Comparison of ENCODE assay signal across 9 cellular contexts in the genomic region with DNA sequence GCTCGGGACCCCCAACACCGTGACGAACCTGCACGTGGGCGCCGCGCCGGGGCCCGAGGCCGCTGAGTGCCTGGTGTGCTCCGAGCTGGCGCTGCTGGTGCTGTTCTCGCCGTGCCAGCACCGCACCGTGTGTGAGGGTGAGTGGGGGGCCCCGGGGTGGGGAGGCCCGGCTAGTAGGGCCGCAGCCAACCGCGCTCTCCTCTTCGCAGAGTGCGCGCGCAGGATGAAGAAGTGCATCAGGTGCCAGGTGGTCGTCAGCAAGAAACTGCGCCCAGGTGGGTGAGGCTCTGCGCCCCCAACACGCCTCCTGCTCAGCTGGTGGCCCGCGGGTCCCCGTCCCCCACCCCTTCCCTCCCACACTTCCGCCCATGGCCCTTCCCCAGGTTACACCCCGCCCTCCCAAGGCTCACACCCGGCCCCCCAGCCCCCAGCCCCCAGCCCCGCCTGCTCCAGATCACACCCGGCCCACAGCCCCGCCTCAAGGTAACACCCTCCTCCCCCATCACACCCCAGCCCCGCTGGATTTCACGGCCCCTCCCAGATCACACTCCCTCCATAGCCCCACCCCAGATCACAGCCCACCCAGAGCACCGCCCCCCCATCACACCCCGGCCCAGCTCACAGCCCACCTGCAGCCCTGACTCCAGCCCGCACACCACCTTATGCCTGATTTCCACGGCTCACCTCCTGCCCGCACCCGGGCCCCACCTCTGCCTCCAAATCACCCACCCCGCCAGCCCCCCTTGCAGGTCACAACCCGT. TPM values are rescaled to one million over a fixed set of nuclear protein-coding genes. Genes with fewer than 3 reads are reported as not detected.
A peak's percentile ranks its signal among the peaks of the same experiment; 100 is the strongest.
DNase-seq lines count a peak whose midpoint lies in the region; ATAC-seq and TF ChIP-seq lines count a peak whose summit lies in the region.
"Had no signal": no experiment of that assay in that cellular context is flagged by ENCODE, and none has a peak within 500 bp of the region (broad histone marks: within the 10 kb centered on the region; RNA-seq: fewer than 3 reads in every experiment).

No MANE protein-coding gene starts in this region.

- H3K27ac Mint-ChIP-seq in CD4-positive, CD25-positive, alpha-beta regulatory T cell: peak overlapping the region; percentile 14 to 73 (median 72)
- peak overlapping the region; percentile 46 for H3K27ac Mint-ChIP-seq in activated naive CD8-positive, alpha-beta T cell treated with anti-CD3 and anti-CD28 coated beads, Interleukin-2, amount 50 U/mL, for 24 hours

- TF ChIP-seq POLR2A in spleen (IDR thresholded peaks at IDR 0.05): no peak

- peak; percentile 72 to 76 (median 75) for DNase-seq in CD4-positive, CD25-positive, alpha-beta regulatory T cell
- DNase-seq in T-helper 22 cell (ENCODE audit: low read depth): peak; percentile 75
- peak; percentile 60 for DNase-seq in activated naive CD8-positive, alpha-beta T cell treated with anti-CD3 and anti-CD28 coated beads, Interleukin-2, amount 50 U/mL, for 24 hours
- peak; percentile 93 for DNase-seq in spleen
- DNase-seq in MV-4-11 (lab: John Stamatoyannopoulos, UW): no peak
- no peak for DNase-seq in midbrain (lab: John Stamatoyannopoulos, UW)
- DNase-seq in NCI-H1436 (lab: John Stamatoyannopoulos, UW): no peak

- H3K4me3 ChIP-seq in CD4-positive, CD25-positive, alpha-beta regulatory T cell (ENCODE audit: low read depth, low read length): no peak overlapping the region
- peak overlapping the region; percentile 30 to 71 (median 42) for H3K4me3 ChIP-seq in spleen
- H3K4me3 ChIP-seq: K562 had no signal

- peaks cover 0 to 2% (median 0%) of the 10 kb centered on the region in 7 donors for H3K9me3 Mint-ChIP-seq in CD4-positive, CD25-positive, alpha-beta regulatory T cell
- H3K9me3 Mint-ChIP-seq in activated naive CD8-positive, alpha-beta T cell treated with anti-CD3 and anti-CD28 coated beads, Interleukin-2, amount 50 U/mL, for 24 hours: no peaks in the 10 kb centered on the region

- WGBS in spleen, 5 donors: 23 to 34% (median 29%) methylated on average over 27 to 48 of the region's 48 CpGs

- no peaks in the 10 kb centered on the region for H3K27me3 ChIP-seq in CD4-positive, CD25-positive, alpha-beta regulatory T cell (ENCODE audit: control insufficient read depth, insufficient read depth, low read length)
- peaks cover 3 to 45% (median 22%) of the 10 kb centered on the region in 7 donors for H3K27me3 ChIP-seq in spleen (replicated peaks in 1 of 7)

- H3K27me3 Mint-ChIP-seq in CD4-positive, CD25-positive, alpha-beta regulatory T cell: peaks cover 6% of the 10 kb centered on the region
- H3K27me3 Mint-ChIP-seq in activated naive CD8-positive, alpha-beta T cell treated with anti-CD3 and anti-CD28 coated beads, Interleukin-2, amount 50 U/mL, for 24 hours: peaks cover 3% of the 10 kb centered on the region

- no peak for TF ChIP-seq CTCF in spleen (IDR thresholded peaks at IDR 0.05 in 8 of 11, conservative IDR thresholded peaks at IDR 0.05 in 3 of 11)

- no peaks in the 10 kb centered on the region for H3K36me3 ChIP-seq in CD4-positive, CD25-positive, alpha-beta regulatory T cell (ENCODE audit: control insufficient read depth, insufficient read depth, low read length)
- peaks cover 0 to 46% (median 7%) of the 10 kb centered on the region in 6 donors for H3K36me3 ChIP-seq in spleen

- intact Hi-C loops in spleen (cut with DNase I; ENCODE audit: low total_unique reads): no loop called here

- ATAC-seq in CD4-positive, CD25-positive, alpha-beta regulatory T cell (ENCODE audit: low read depth in 2 of 2): peak; percentile 33 to 46
- peak; percentile 27 for ATAC-seq in activated naive CD8-positive, alpha-beta T cell treated with anti-CD3 and anti-CD28 coated beads, Interleukin-2, amount 50 U/mL, for 24 hours
- ATAC-seq in GM19467 (IDR thresholded peaks at IDR 0.05; ENCODE audit: unreplicated experiment): no peak
- ATAC-seq: K562 had no signal

- peaks cover 29% of the 10 kb centered on the region for H3K4me1 ChIP-seq in CD4-positive, CD25-positive, alpha-beta regulatory T cell (ENCODE audit: control insufficient read depth, insufficient read depth, low read length, poor library complexity, severe bottlenecking)
- peaks cover 0 to 46% (median 28%) of the 10 kb centered on the region in 6 donors for H3K4me1 ChIP-seq in spleen

- H3K36me3 Mint-ChIP-seq in CD4-positive, CD25-positive, alpha-beta regulatory T cell: no peaks in the 10 kb centered on the region
- H3K36me3 Mint-ChIP-seq in activated naive CD8-positive, alpha-beta T cell treated with anti-CD3 and anti-CD28 coated beads, Interleukin-2, amount 50 U/mL, for 24 hours (ENCODE audit: low read depth): peaks cover 2% of the 10 kb centered on the region

- peaks cover 0 to 6% (median 3%) of the 10 kb centered on the region in 4 donors for H3K4me1 Mint-ChIP-seq in CD4-positive, CD25-positive, alpha-beta regulatory T cell
- peaks cover 6% of the 10 kb centered on the region for H3K4me1 Mint-ChIP-seq in activated naive CD8-positive, alpha-beta T cell treated with anti-CD3 and anti-CD28 coated beads, Interleukin-2, amount 50 U/mL, for 24 hours

- peak overlapping the region; percentile 79 for H3K27ac ChIP-seq in CD4-positive, CD25-positive, alpha-beta regulatory T cell (ENCODE audit: insufficient read depth, low read length, poor library complexity, severe bottlenecking)
- H3K27ac ChIP-seq in spleen: peak overlapping the region; percentile 61 to 91 (median 84)

- peak overlapping the region; percentile 73 to 86 (median 80) for H3K4me3 Mint-ChIP-seq in CD4-positive, CD25-positive, alpha-beta regulatory T cell
- peak overlapping the region; percentile 43 for H3K4me3 Mint-ChIP-seq in activated naive CD8-positive, alpha-beta T cell treated with anti-CD3 and anti-CD28 coated beads, Interleukin-2, amount 50 U/mL, for 24 hours

- H3K9me3 ChIP-seq in CD4-positive, CD25-positive, alpha-beta regulatory T cell (ENCODE audit: control insufficient read depth in 2 of 2, low read length in 2 of 2): no peaks in the 10 kb centered on the region
- H3K9me3 ChIP-seq in spleen: no peaks in the 10 kb centered on the region

RNA-seq across cellular contexts. Expression of a gene that starts 2.4 kb away (rescaled TPM):
- 4.1 TPM for total RNA-seq in CD4-positive, CD25-positive, alpha-beta regulatory T cell
- under 1 TPM in 2 of 4 donors, not detected in 2; 0.18 to 0.21 TPM for polyA plus RNA-seq in CD4-positive, CD25-positive, alpha-beta regulatory T cell
- 1 to 10 TPM; 1.4 to 7.3 (median 5.8) TPM for total RNA-seq in spleen
- 1 to 10 TPM; 4.2 to 9.3 (median 6.3) TPM for polyA plus RNA-seq in spleen

RNA-seq across cellular contexts. Expression of a gene that starts 14.3 kb away (rescaled TPM):
- total RNA-seq in CD4-positive, CD25-positive, alpha-beta regulatory T cell: 58.2 TPM
- 10 to 100 TPM; 15.9 to 20.6 (median 19.0) TPM for polyA plus RNA-seq in CD4-positive, CD25-positive, alpha-beta regulatory T cell
- 10 to 100 TPM; 46.2 to 76.5 (median 72.0) TPM for total RNA-seq in spleen
- 100 to 1,000 TPM in 1 of 3 donors, 10 to 100 TPM in 2; 49.6 to 165 (median 74.1) TPM for polyA plus RNA-seq in spleen

RNA-seq across cellular contexts. Expression of a gene that starts 29.2 kb away (rescaled TPM):
- total RNA-seq in CD4-positive, CD25-positive, alpha-beta regulatory T cell: 47.2 TPM
- polyA plus RNA-seq in CD4-positive, CD25-positive, alpha-beta regulatory T cell: 10 to 100 TPM in 1 of 4 donors, 1 to 10 TPM in 3; 9.3 to 11.3 (median 9.7) TPM
- 10 to 100 TPM; 19.4 to 34.1 (median 27.9) TPM for total RNA-seq in spleen
- polyA plus RNA-seq in spleen: 10 to 100 TPM; 20.0 to 38.2 (median 31.2) TPM

RNA-seq across cellular contexts. Expression of a gene that starts 29.7 kb away (rescaled TPM):
- 0.96 TPM for total RNA-seq in CD4-positive, CD25-positive, alpha-beta regulatory T cell
- polyA plus RNA-seq in CD4-positive, CD25-positive, alpha-beta regulatory T cell: under 1 TPM; 0.21 to 0.37 (median 0.29) TPM
- 1 to 10 TPM; 2.2 to 8.8 (median 5.6) TPM for total RNA-seq in spleen
- 1 to 10 TPM; 2.2 to 4.4 (median 3.4) TPM for polyA plus RNA-seq in spleen

RNA-seq across cellular contexts. Expression of a gene that starts 54.9 kb away (rescaled TPM):
- 104 TPM for total RNA-seq in CD4-positive, CD25-positive, alpha-beta regulatory T cell
- polyA plus RNA-seq in CD4-positive, CD25-positive, alpha-beta regulatory T cell: 100 to 1,000 TPM; 185 to 279 (median 217) TPM
- 100 to 1,000 TPM in 5 of 7 donors, 10 to 100 TPM in 2; 86.7 to 168 (median 111) TPM for total RNA-seq in spleen
- 100 to 1,000 TPM in 1 of 3 donors, 10 to 100 TPM in 2; 89.2 to 121 (median 90.4) TPM for polyA plus RNA-seq in spleen

Comparison
In these comparisons a context has a peak if more than half of its experiments do, and no peak if none do; other contexts are left out.
1. DNase-seq: peak in CD4-positive, CD25-positive, alpha-beta regulatory T cell (3 of 3), T-helper 22 cell (single experiment), activated naive CD8-positive, alpha-beta T cell treated with anti-CD3 and anti-CD28 coated beads, Interleukin-2, amount 50 U/mL, for 24 hours (single experiment) and spleen (single experiment); none in MV-4-11 (single experiment), midbrain (single experiment) and NCI-H1436 (single experiment).